ENCODE assay signal across 8 cellular contexts in genomic region chr11:118572075-118572913, GRCh38. TPM values are rescaled to one million over a fixed set of nuclear protein-coding genes. Genes with fewer than 3 reads are reported as not detected.
DNase-seq lines count a peak whose midpoint lies in the region; ATAC-seq and TF ChIP-seq lines count a peak whose summit lies in the region.

TSS of gene ARCN1 (plus strand) at chr11:118572409. CDS start at chr11:118572548, 139 bp downstream.

- peaks cover 6% of the 10 kb centered on the region for H3K36me3 ChIP-seq in CD4-positive, CD25-positive, alpha-beta regulatory T cell (ENCODE audit: control insufficient read depth, insufficient read depth, low read length)
- H3K36me3 ChIP-seq in esophagus squamous epithelium (no peaks in the 10 kb centered on the region), muscle layer of duodenum (ENCODE audit: control insufficient read depth in 1 of 2, insufficient read depth in 2 of 2, low read length in 2 of 2) (peaks cover 0 to 9% of the 10 kb centered on the region in 2 donors)

- H3K4me1 ChIP-seq in CD4-positive, CD25-positive, alpha-beta regulatory T cell (ENCODE audit: control insufficient read depth, insufficient read depth, low read length, poor library complexity, severe bottlenecking): peaks cover 42% of the 10 kb centered on the region
- peaks cover 7 to 48% (median 18%) of the 10 kb centered on the region in 3 donors for H3K4me1 ChIP-seq in esophagus squamous epithelium
- peaks cover 13 to 37% of the 10 kb centered on the region in 2 donors for H3K4me1 ChIP-seq in muscle layer of duodenum (ENCODE audit: control insufficient read depth in 1 of 2, insufficient read depth in 2 of 2, low read length in 2 of 2)

- peak; percentile 74 to 89 (median 81) for DNase-seq in CD4-positive, CD25-positive, alpha-beta regulatory T cell
- peak; percentile 87 for DNase-seq in GM20000 (ENCODE audit: low spot score)
- DNase-seq in HuH-7 (ENCODE audit: low spot score): peak; percentile 76
- peak; percentile 79 to 86 for DNase-seq in activated T-cell treated with anti-CD3 and anti-CD28 coated beads, Interleukin-2, amount 50 U/mL, for 72 hours
- DNase-seq in esophagus squamous epithelium (lab: John Stamatoyannopoulos, UW): peak; percentile 13
- peak; percentile 47 for DNase-seq in stimulated activated CD8-positive, alpha-beta memory T cell treated with anti-CD3 and anti-CD28 coated beads, Interleukin-7, amount 100 ng/mL, for 24 hours (ENCODE audit: low read depth)

- ATAC-seq in CD4-positive, CD25-positive, alpha-beta regulatory T cell (ENCODE audit: low read depth in 2 of 2): peak; percentile 82
- peak; percentile 85 to 87 for ATAC-seq in activated T-cell treated with anti-CD3 and anti-CD28 coated beads, Interleukin-2, amount 50 U/mL, for 72 hours (replicated peaks in 1 of 2)

- peak within 1 kb of the TSS; percentile 94 to 97 (median 96) for H3K4me3 Mint-ChIP-seq in CD4-positive, CD25-positive, alpha-beta regulatory T cell
- peak within 1 kb of the TSS; percentile 93 to 95 for H3K4me3 Mint-ChIP-seq in activated T-cell treated with anti-CD3 and anti-CD28 coated beads, Interleukin-2, amount 50 U/mL, for 72 hours

- peak within 1 kb of the TSS; percentile 89 for H3K4me3 ChIP-seq in CD4-positive, CD25-positive, alpha-beta regulatory T cell (ENCODE audit: low read depth, low read length)
- peak within 1 kb of the TSS; percentile 83 to 100 (median 96) for H3K4me3 ChIP-seq in esophagus squamous epithelium
- H3K4me3 ChIP-seq in muscle layer of duodenum (ENCODE audit: low read depth in 1 of 2, low read length in 2 of 2): peak within 1 kb of the TSS; percentile 76 to 91

- peaks cover 32 to 56% (median 40%) of the 10 kb centered on the region in 4 donors for H3K4me1 Mint-ChIP-seq in CD4-positive, CD25-positive, alpha-beta regulatory T cell
- H3K4me1 Mint-ChIP-seq in activated T-cell treated with anti-CD3 and anti-CD28 coated beads, Interleukin-2, amount 50 U/mL, for 72 hours (ENCODE audit: low read depth): peaks cover 46% of the 10 kb centered on the region

- no peaks in the 10 kb centered on the region for H3K27me3 ChIP-seq in CD4-positive, CD25-positive, alpha-beta regulatory T cell (ENCODE audit: control insufficient read depth, insufficient read depth, low read length)
- H3K27me3 ChIP-seq in esophagus squamous epithelium: no peaks in the 10 kb centered on the region
- H3K27me3 ChIP-seq in muscle layer of duodenum (ENCODE audit: low read depth, low read length): no peaks in the 10 kb centered on the region

- TF ChIP-seq CTCF in GM20000 (IDR thresholded peaks at IDR 0.05; ENCODE audit: extremely low read depth, missing control alignments): peak; percentile 8
- TF ChIP-seq CTCF in esophagus squamous epithelium (IDR thresholded peaks at IDR 0.05): no peak

- no peaks in the 10 kb centered on the region for H3K36me3 Mint-ChIP-seq in CD4-positive, CD25-positive, alpha-beta regulatory T cell
- H3K36me3 Mint-ChIP-seq in activated T-cell treated with anti-CD3 and anti-CD28 coated beads, Interleukin-2, amount 50 U/mL, for 72 hours (ENCODE audit: insufficient read depth in 2 of 2): peaks cover 5 to 9% of the 10 kb centered on the region in 2 donors

- H3K27ac ChIP-seq in CD4-positive, CD25-positive, alpha-beta regulatory T cell (ENCODE audit: insufficient read depth, low read length, poor library complexity, severe bottlenecking): peak within 1 kb of the TSS; percentile 96
- H3K27ac ChIP-seq in esophagus squamous epithelium: peak within 1 kb of the TSS; percentile 97 to 98 (median 98)
- peak within 1 kb of the TSS; percentile 88 for H3K27ac ChIP-seq in muscle layer of duodenum (ENCODE audit: low read length)

- H3K9me3 ChIP-seq in CD4-positive, CD25-positive, alpha-beta regulatory T cell (ENCODE audit: control insufficient read depth in 2 of 2, low read length in 2 of 2): no peaks in the 10 kb centered on the region
- H3K9me3 ChIP-seq in esophagus squamous epithelium (no peaks in the 10 kb centered on the region), muscle layer of duodenum (ENCODE audit: control insufficient read depth in 1 of 2, low read length in 2 of 2) (no peaks in the 10 kb centered on the region)

- TF ChIP-seq POLR2A in esophagus squamous epithelium (IDR thresholded peaks at IDR 0.05): peak in 1 of 4 donors; percentile 59

- H3K9me3 Mint-ChIP-seq in CD4-positive, CD25-positive, alpha-beta regulatory T cell: no peaks in the 10 kb centered on the region
- H3K9me3 Mint-ChIP-seq in activated T-cell treated with anti-CD3 and anti-CD28 coated beads, Interleukin-2, amount 50 U/mL, for 72 hours: no peaks in the 10 kb centered on the region

- intact Hi-C loops in esophagus squamous epithelium (cut with DNase I): no loop called here

- peak within 1 kb of the TSS; percentile 94 to 98 (median 96) for H3K27ac Mint-ChIP-seq in CD4-positive, CD25-positive, alpha-beta regulatory T cell
- peak within 1 kb of the TSS; percentile 95 for H3K27ac Mint-ChIP-seq in activated T-cell treated with anti-CD3 and anti-CD28 coated beads, Interleukin-2, amount 50 U/mL, for 72 hours

- WGBS in esophagus squamous epithelium, 2 donors: 0% methylated on average over 9 to 15 of the region's 52 CpGs

- H3K27me3 Mint-ChIP-seq in CD4-positive, CD25-positive, alpha-beta regulatory T cell: peaks cover 5% of the 10 kb centered on the region
- H3K27me3 Mint-ChIP-seq in activated T-cell treated with anti-CD3 and anti-CD28 coated beads, Interleukin-2, amount 50 U/mL, for 72 hours (ENCODE audit: low read depth): no peaks in the 10 kb centered on the region

TF ChIP-seq in PFSK-1, 5 proteins besides CTCF, POLR2A, EP300 and RAD21:
- TF ChIP-seq TAF1 (IDR thresholded peaks at IDR 0.05; ENCODE audit: borderline replicate concordance, insufficient read depth, low read length) (peak; percentile 33; the same call in 1 of the 2 replicates), POLR2AphosphoS5 (IDR thresholded peaks at IDR 0.05; ENCODE audit: low read depth, low read length) (peak; percentile 83), FOXP2 (optimal IDR thresholded peaks at IDR 0.05; ENCODE audit: borderline replicate concordance, extremely low read depth, extremely low read length, insufficient read depth) (peak; percentile 28), SIN3A (IDR thresholded peaks at IDR 0.05; ENCODE audit: borderline replicate concordance, insufficient read depth, low read length) (peak; percentile 29; the same call in 1 of the 2 replicates), REST (IDR thresholded peaks at IDR 0.05; ENCODE audit: insufficient read depth in 1 of 2, low read depth in 2 of 2, low read length in 2 of 2) (0 out of 4 replicates have a peak, but pooled peaks of 1 of the 2 experiments have one; percentile 28)

RNA-seq across cellular contexts. Expression of gene ARCN1, which starts in this region (rescaled TPM):
- 76.6 TPM for total RNA-seq in CD4-positive, CD25-positive, alpha-beta regulatory T cell
- polyA plus RNA-seq in CD4-positive, CD25-positive, alpha-beta regulatory T cell: 100 to 1,000 TPM; 131 to 169 (median 153) TPM
- polyA plus RNA-seq in PFSK-1 (2012; ENCODE audit: insufficient read length, low read depth): 92.5 TPM
- 100 to 1,000 TPM; 170 to 180 TPM for total RNA-seq in activated T-cell treated with anti-CD3 and anti-CD28 coated beads, Interleukin-2, amount 50 U/mL, for 72 hours
- total RNA-seq in esophagus squamous epithelium: 10 to 100 TPM; 67.8 to 81.6 (median 78.1) TPM

Comparison
In these comparisons a context has a peak if more than half of its experiments do, and no peak if none do; other contexts are left out.
1. Peak in every context shown above with its lines: DNase-seq, ATAC-seq, H3K4me3 ChIP-seq and H3K27ac ChIP-seq.
2. DNase-seq: peak in every context shown above with its lines; median percentile 87 in GM20000; 82 in activated T-cell treated with anti-CD3 and anti-CD28 coated beads, Interleukin-2, amount 50 U/mL, for 72 hours; 81 in CD4-positive, CD25-positive, alpha-beta regulatory T cell; 76 in HuH-7; 47 in stimulated activated CD8-positive, alpha-beta memory T cell treated with anti-CD3 and anti-CD28 coated beads, Interleukin-7, amount 100 ng/mL, for 24 hours; 13 in esophagus squamous epithelium.